In the genomic region with DNA sequence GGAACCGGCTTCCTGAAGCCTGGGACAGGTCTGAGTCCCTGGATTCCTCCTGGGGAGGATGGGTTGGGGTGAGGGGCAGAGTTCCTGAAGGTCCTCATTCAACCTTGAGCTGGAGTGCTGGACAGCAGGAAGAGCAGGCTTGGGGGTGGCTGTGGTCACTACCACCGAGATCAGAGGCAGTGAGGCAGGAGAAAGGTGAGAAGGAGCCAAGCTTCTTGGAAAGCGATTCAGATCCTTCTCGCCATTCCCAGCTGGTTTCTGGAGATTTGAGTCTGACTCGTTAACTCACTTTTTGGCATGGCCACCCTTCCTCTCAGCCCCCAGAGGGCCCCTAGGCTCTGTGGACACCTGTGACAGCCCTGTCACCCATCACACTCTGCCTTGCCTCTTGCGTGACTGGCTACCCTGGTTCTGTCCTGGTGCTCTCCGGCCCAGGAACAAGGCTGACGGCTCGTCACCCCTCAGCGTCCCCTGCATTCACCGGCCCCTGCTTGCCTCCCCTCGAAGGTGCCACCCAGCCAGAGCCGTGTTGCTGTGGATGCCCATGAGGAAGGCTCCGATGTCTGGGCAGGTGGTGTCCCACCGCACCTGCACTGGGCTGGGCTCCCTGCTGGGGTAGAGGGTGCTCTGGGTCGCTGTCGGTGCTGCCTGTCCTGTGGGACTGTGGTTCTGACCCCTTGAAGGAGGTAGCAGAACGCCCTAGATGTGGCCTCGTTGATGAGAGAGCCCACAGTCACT, we compare ENCODE assay signal across 10 cellular contexts. TPM values are rescaled to one million over a fixed set of nuclear protein-coding genes. Genes with fewer than 3 reads are reported as not detected.
DNase-seq lines count a peak whose midpoint lies in the region; ATAC-seq, FAIRE-seq and TF ChIP-seq lines count a peak whose summit lies in the region.
"Had no signal": no experiment of that assay in that cellular context is flagged by ENCODE, and none has a peak within 500 bp of the region (broad histone marks: within the 10 kb centered on the region; RNA-seq: fewer than 3 reads in every experiment).

No MANE protein-coding gene starts in this region.

- H3K4me1 ChIP-seq in endothelial cell of umbilical vein (ENCODE audit: control insufficient read depth, extremely low read depth, insufficient read depth, low read length) (peaks cover 35% of the 10 kb centered on the region), osteoblast (ENCODE audit: insufficient read depth, low read length) (peaks cover 51% of the 10 kb centered on the region), foreskin keratinocyte (peaks cover 21% of the 10 kb centered on the region)

- peaks cover 8% of the 10 kb centered on the region for H3K4me1 Mint-ChIP-seq in stimulated activated naive CD8-positive, alpha-beta T cell treated with anti-CD3 and anti-CD28 coated beads, Interleukin-15, Interleukin-2, amounts not matched to agents 100 ng/mL and 50 ng/mL, for 24 hours (ENCODE audit: low read depth)
- H3K4me1 Mint-ChIP-seq in activated CD4-positive, alpha-beta memory T cell treated with anti-CD3 and anti-CD28 coated beads, Interleukin-2, amount 10 ng/mL, durations not matched to agents 7 days and 5 days, result peaks cover 29% of the 10 kb centered on the region

- no peaks in the 10 kb centered on the region for H3K27me3 Mint-ChIP-seq in stimulated activated naive CD8-positive, alpha-beta T cell treated with anti-CD3 and anti-CD28 coated beads, Interleukin-15, Interleukin-2, amounts not matched to agents 100 ng/mL and 50 ng/mL, for 24 hours
- no peaks in the 10 kb centered on the region for H3K27me3 Mint-ChIP-seq in activated CD4-positive, alpha-beta memory T cell treated with anti-CD3 and anti-CD28 coated beads, Interleukin-2, amount 10 ng/mL, durations not matched to agents 7 days and 5 days

- DNase-seq in stimulated activated naive CD8-positive, alpha-beta T cell treated with anti-CD3 and anti-CD28 coated beads, Interleukin-15, Interleukin-2, amounts not matched to agents 100 U/mL and 50 U/mL, for 24 hours, result no peak
- DNase-seq in endothelial cell of umbilical vein (ENCODE audit: low read depth, low spot score) (no peak), osteoblast (ENCODE audit: insufficient read length, low spot score, missing footprints) (no peak), NCI-H510A treated with DMSO at 0.1 percent for 48 hours (lab: John Stamatoyannopoulos, UW) (no peak), foreskin keratinocyte (no peak)
- no peak for DNase-seq in activated CD4-positive, alpha-beta memory T cell treated with anti-CD3 and anti-CD28 coated beads, Interleukin-2, amount 10 ng/mL, durations not matched to agents 7 days and 5 days
- DNase-seq: activated T-cell treated with anti-CD3 and anti-CD28 coated beads, Interleukin-2, amount 50 U/mL, for 48 hours; NCI-H1048 had no signal

- H3K4me3 ChIP-seq in endothelial cell of umbilical vein (replicated peaks in 1 of 3; ENCODE audit: insufficient read depth in 1 of 3, low read depth in 1 of 3, low read length in 3 of 3) (peak overlapping the region in 2 of 3 experiments; percentile 7 to 12), osteoblast (ENCODE audit: insufficient read depth, low read length) (peak overlapping the region; percentile 20)

- TF ChIP-seq POLR2A in endothelial cell of umbilical vein (IDR thresholded peaks at IDR 0.05; ENCODE audit: low read depth, low read length), result no peak

- TF ChIP-seq CTCF in endothelial cell of umbilical vein (IDR thresholded peaks at IDR 0.05; ENCODE audit: extremely low read depth in 1 of 2, insufficient read depth in 1 of 2, low read depth in 1 of 2, low read length in 2 of 2) (no peak), osteoblast (IDR thresholded peaks at IDR 0.05; ENCODE audit: extremely low read depth, low read depth, low read length) (no peak), foreskin keratinocyte (conservative IDR thresholded peaks at IDR 0.05) (no peak)

- H3K27ac Mint-ChIP-seq in stimulated activated naive CD8-positive, alpha-beta T cell treated with anti-CD3 and anti-CD28 coated beads, Interleukin-15, Interleukin-2, amounts not matched to agents 100 ng/mL and 50 ng/mL, for 24 hours, result peak overlapping the region; percentile 55
- H3K27ac Mint-ChIP-seq in activated CD4-positive, alpha-beta memory T cell treated with anti-CD3 and anti-CD28 coated beads, Interleukin-2, amount 10 ng/mL, durations not matched to agents 7 days and 5 days, result no peak overlapping the region

- no peaks in the 10 kb centered on the region for H3K79me2 ChIP-seq in endothelial cell of umbilical vein (ENCODE audit: control insufficient read depth, insufficient read depth, low read length)
- no peaks in the 10 kb centered on the region for H3K79me2 ChIP-seq in osteoblast (ENCODE audit: insufficient read depth, low read length)

- H3K4me2 ChIP-seq in endothelial cell of umbilical vein (ENCODE audit: insufficient read depth, low read length) (peak overlapping the region; percentile 59), osteoblast (ENCODE audit: insufficient read depth, low read length) (peak overlapping the region; percentile 80)

- H3K27me3 ChIP-seq in endothelial cell of umbilical vein (ENCODE audit: control insufficient read depth in 2 of 2, insufficient read depth in 2 of 2, low read length in 2 of 2), result no peaks in the 10 kb centered on the region
- H3K27me3 ChIP-seq in osteoblast (ENCODE audit: insufficient read depth, low read length), result no peaks in the 10 kb centered on the region
- peaks cover 2% of the 10 kb centered on the region for H3K27me3 ChIP-seq in foreskin keratinocyte

- no peaks in the 10 kb centered on the region for H3K36me3 Mint-ChIP-seq in stimulated activated naive CD8-positive, alpha-beta T cell treated with anti-CD3 and anti-CD28 coated beads, Interleukin-15, Interleukin-2, amounts not matched to agents 100 ng/mL and 50 ng/mL, for 24 hours (ENCODE audit: low read depth)
- no peaks in the 10 kb centered on the region for H3K36me3 Mint-ChIP-seq in activated CD4-positive, alpha-beta memory T cell treated with anti-CD3 and anti-CD28 coated beads, Interleukin-2, amount 10 ng/mL, durations not matched to agents 7 days and 5 days (ENCODE audit: low read depth)

- ATAC-seq in stimulated activated naive CD8-positive, alpha-beta T cell treated with anti-CD3 and anti-CD28 coated beads, Interleukin-15, Interleukin-2, amounts not matched to agents 100 U/mL and 50 U/mL, for 24 hours, result no peak
- ATAC-seq in foreskin keratinocyte (no peak), GM19351 (IDR thresholded peaks at IDR 0.05; ENCODE audit: unreplicated experiment) (no peak)

- peak; percentile 24 for FAIRE-seq in endothelial cell of umbilical vein (lab: Jason Lieb, UNC)

- H4K20me1 ChIP-seq in endothelial cell of umbilical vein (replicated peaks; ENCODE audit: control insufficient read depth, extremely low read depth, insufficient read depth, low read length) (no peaks in the 10 kb centered on the region), osteoblast (ENCODE audit: insufficient read depth, low read length) (no peaks in the 10 kb centered on the region)

- BruUV-seq in endothelial cell of umbilical vein (replicated peaks; lab: Mats Ljungman, UMichigan), result TSS peak; percentile 57

- no peaks in the 10 kb centered on the region for H3K36me3 ChIP-seq in endothelial cell of umbilical vein (ENCODE audit: control insufficient read depth in 2 of 2, extremely low read depth in 1 of 2, insufficient read depth in 2 of 2, low read length in 2 of 2)
- H3K36me3 ChIP-seq in osteoblast (ENCODE audit: insufficient read depth, low read length), result no peaks in the 10 kb centered on the region

- POLR2A ChIA-PET in endothelial cell of umbilical vein (lab: Charles Lee), result interaction anchor here (1.0 to 1.5 kb wide), 2 partner anchors 51 to 72 kb away, joined by 4 read pairs; no protein-coding TSS in a partner anchor
- POLR2A ChIA-PET in activated CD4-positive, alpha-beta memory T cell treated with anti-CD3 and anti-CD28 coated beads, Interleukin-2, amount 10 ng/mL, durations not matched to agents 7 days and 5 days (lab: Charles Lee), result no interaction called here

- H3K9ac ChIP-seq in endothelial cell of umbilical vein (replicated peaks; ENCODE audit: extremely low read depth, insufficient read depth, low read length), result peak overlapping the region; percentile 78

- H2AFZ ChIP-seq in endothelial cell of umbilical vein (ENCODE audit: low read depth, low read length) (no peak overlapping the region), osteoblast (ENCODE audit: low read length) (peak overlapping the region; percentile 21)

- CTCF ChIA-PET in endothelial cell of umbilical vein (lab: Charles Lee), result interaction anchor here (1.1 to 5.4 kb wide), 3 partner anchors 37 to 69 kb away, joined by 3 to 29 read pairs (median 13); no protein-coding TSS in a partner anchor
- CTCF ChIA-PET in activated CD4-positive, alpha-beta memory T cell treated with anti-CD3 and anti-CD28 coated beads, Interleukin-2, amount 10 ng/mL, durations not matched to agents 7 days and 5 days (lab: Charles Lee), result no interaction called here

- dilution Hi-C loops in endothelial cell of umbilical vein (cut with MboI; ENCODE audit: extremely low pct_ligation_motif_present, low sequenced_read_pairs), result no loop called here

- no peak overlapping the region for H3K4me3 Mint-ChIP-seq in stimulated activated naive CD8-positive, alpha-beta T cell treated with anti-CD3 and anti-CD28 coated beads, Interleukin-15, Interleukin-2, amounts not matched to agents 100 ng/mL and 50 ng/mL, for 24 hours
- H3K4me3 Mint-ChIP-seq in activated CD4-positive, alpha-beta memory T cell treated with anti-CD3 and anti-CD28 coated beads, Interleukin-2, amount 10 ng/mL, durations not matched to agents 7 days and 5 days, result no peak overlapping the region

- H3K27ac ChIP-seq in endothelial cell of umbilical vein (ENCODE audit: insufficient read depth, low read depth, low read length), result peak overlapping the region; percentile 93
- peak overlapping the region; percentile 98 for H3K27ac ChIP-seq in osteoblast (ENCODE audit: low read depth, low read length)
- H3K27ac ChIP-seq in foreskin keratinocyte, result no peak overlapping the region

- H3K9me3 Mint-ChIP-seq in stimulated activated naive CD8-positive, alpha-beta T cell treated with anti-CD3 and anti-CD28 coated beads, Interleukin-15, Interleukin-2, amounts not matched to agents 100 ng/mL and 50 ng/mL, for 24 hours, result no peaks in the 10 kb centered on the region
- no peaks in the 10 kb centered on the region for H3K9me3 Mint-ChIP-seq in activated CD4-positive, alpha-beta memory T cell treated with anti-CD3 and anti-CD28 coated beads, Interleukin-2, amount 10 ng/mL, durations not matched to agents 7 days and 5 days

- intact Hi-C loops in endothelial cell of umbilical vein (cut with micrococcal nuclease), result loop anchor here (1.0 to 5.0 kb wide), 7 partner anchors 10 to 978 kb away; a partner anchor contains a TSS

- H3K9me3 ChIP-seq in endothelial cell of umbilical vein (replicated peaks; ENCODE audit: control insufficient read depth, insufficient read depth, low read length) (no peaks in the 10 kb centered on the region), osteoblast (ENCODE audit: low read depth, low read length) (no peaks in the 10 kb centered on the region)

- no peaks in the 10 kb centered on the region for H3K9me1 ChIP-seq in endothelial cell of umbilical vein (replicated peaks; ENCODE audit: control insufficient read depth, extremely low read depth, insufficient read depth, low read length)

RNA-seq across cellular contexts. Expression of a gene that starts 9.7 kb away (rescaled TPM):
- total RNA-seq in endothelial cell of umbilical vein, result 280 and 318 TPM in 2 replicates
- 115 and 138 TPM in 2 replicates for polyA plus RNA-seq in endothelial cell of umbilical vein
- 179 and 210 TPM in 2 replicates for polyA plus RNA-seq in endothelial cell of umbilical vein (2011; cell fraction: cytosol; rRNA removed)
- 89.1 and 95.1 TPM in 2 replicates for polyA plus RNA-seq in endothelial cell of umbilical vein (2011; cell fraction: nucleus; rRNA removed)
- 330 and 543 TPM in 2 replicates for polyA plus RNA-seq in endothelial cell of umbilical vein (2012)
- polyA minus RNA-seq in endothelial cell of umbilical vein, result 124 and 137 TPM in 2 replicates
- 27.8 TPM for polyA minus RNA-seq in endothelial cell of umbilical vein (2011; cell fraction: cytosol; rRNA and poly(A)+ RNA removed)
- 35.3 and 36.4 TPM in 2 replicates for polyA minus RNA-seq in endothelial cell of umbilical vein (2011; cell fraction: nucleus; rRNA and poly(A)+ RNA removed)
- 164 and 171 TPM in 2 replicates for total RNA-seq in osteoblast
- 7.5 and 11.2 TPM in 2 replicates for total RNA-seq in foreskin keratinocyte
- 6.3 and 8.3 TPM in 2 replicates for polyA plus RNA-seq in foreskin keratinocyte
- total RNA-seq in activated CD4-positive, alpha-beta memory T cell treated with anti-CD3 and anti-CD28 coated beads, Interleukin-2, amount 10 ng/mL, durations not matched to agents 7 days and 5 days, result 1 to 10 TPM; 3.3 TPM

RNA-seq across cellular contexts. Expression of a gene that starts 31.8 kb away (rescaled TPM):
- total RNA-seq in endothelial cell of umbilical vein, result 3.6 and 8.3 TPM in 2 replicates
- polyA plus RNA-seq in endothelial cell of umbilical vein, result 0.10 and 0.13 TPM in 2 replicates
- polyA plus RNA-seq in endothelial cell of umbilical vein (2011; cell fraction: cytosol; rRNA removed), result 0.04 and 0.06 TPM in 2 replicates
- polyA plus RNA-seq in endothelial cell of umbilical vein (2011; cell fraction: nucleus; rRNA removed), result 2.2 and 2.6 TPM in 2 replicates
- polyA plus RNA-seq in endothelial cell of umbilical vein (2012), result 0.38 and 0.40 TPM in 2 replicates
- 2.8 and 4.8 TPM in 2 replicates for polyA minus RNA-seq in endothelial cell of umbilical vein
- not detected for polyA minus RNA-seq in endothelial cell of umbilical vein (2011; cell fraction: cytosol; rRNA and poly(A)+ RNA removed)
- 5.3 and 16.9 TPM in 2 replicates for polyA minus RNA-seq in endothelial cell of umbilical vein (2011; cell fraction: nucleus; rRNA and poly(A)+ RNA removed)
- 2.5 and 5.3 TPM in 2 replicates for total RNA-seq in osteoblast
- 0.04 TPM in 1 of 2 replicates, not detected in the other for total RNA-seq in foreskin keratinocyte
- polyA plus RNA-seq in foreskin keratinocyte, result not detected in 2 replicates
- total RNA-seq in activated CD4-positive, alpha-beta memory T cell treated with anti-CD3 and anti-CD28 coated beads, Interleukin-2, amount 10 ng/mL, durations not matched to agents 7 days and 5 days, result not detected

RNA-seq across cellular contexts. Expression of a gene that starts 44.9 kb away (rescaled TPM):
- total RNA-seq in endothelial cell of umbilical vein (0.76 and 1.3 TPM in 2 replicates), osteoblast (388 and 457 TPM in 2 replicates), foreskin keratinocyte (339 and 389 TPM in 2 replicates)
- polyA plus RNA-seq in endothelial cell of umbilical vein (0.77 and 1.3 TPM in 2 replicates), foreskin keratinocyte (375 and 407 TPM in 2 replicates)
- 0.41 and 0.48 TPM in 2 replicates for polyA plus RNA-seq in endothelial cell of umbilical vein (2011; cell fraction: cytosol; rRNA removed)
- polyA plus RNA-seq in endothelial cell of umbilical vein (2011; cell fraction: nucleus; rRNA removed), result 2.1 and 2.2 TPM in 2 replicates
- polyA plus RNA-seq in endothelial cell of umbilical vein (2012), result 0.83 and 1.7 TPM in 2 replicates
- polyA minus RNA-seq in endothelial cell of umbilical vein, result 0.28 and 1.6 TPM in 2 replicates
- 171 TPM for polyA minus RNA-seq in endothelial cell of umbilical vein (2011; cell fraction: cytosol; rRNA and poly(A)+ RNA removed)
- polyA minus RNA-seq in endothelial cell of umbilical vein (2011; cell fraction: nucleus; rRNA and poly(A)+ RNA removed), result 0.19 and 1.2 TPM in 2 replicates
- total RNA-seq in activated CD4-positive, alpha-beta memory T cell treated with anti-CD3 and anti-CD28 coated beads, Interleukin-2, amount 10 ng/mL, durations not matched to agents 7 days and 5 days, result 100 to 1,000 TPM; 209 to 219 TPM

Comparison
In these comparisons a context has a peak if more than half of its experiments do, and no peak if none do; other contexts are left out.
1. RNA of a gene that starts 9.7 kb away (total RNA-seq): 280 to 318 TPM in endothelial cell of umbilical vein and 164 to 171 TPM in osteoblast; 7.5 to 11.2 TPM in foreskin keratinocyte and 3.3 TPM in activated CD4-positive, alpha-beta memory T cell treated with anti-CD3 and anti-CD28 coated beads, Interleukin-2, amount 10 ng/mL, durations not matched to agents 7 days and 5 days; every median in the first group is over 10 times any median in the second.
2. RNA of a gene that starts 44.9 kb away (total RNA-seq): 388 to 457 TPM in osteoblast, 339 to 389 TPM in foreskin keratinocyte and 209 to 219 TPM in activated CD4-positive, alpha-beta memory T cell treated with anti-CD3 and anti-CD28 coated beads, Interleukin-2, amount 10 ng/mL, durations not matched to agents 7 days and 5 days; 0.76 to 1.3 TPM in endothelial cell of umbilical vein; every median in the first group is over 10 times any median in the second.